ENCODE assay signal across 8 cellular contexts in genomic region chr14:72925815-72926291, GRCh38. TPM values are rescaled to one million over a fixed set of nuclear protein-coding genes. Genes with fewer than 3 reads are reported as not detected.
DNase-seq lines count a peak whose midpoint lies in the region; ATAC-seq and TF ChIP-seq lines count a peak whose summit lies in the region.

No MANE protein-coding gene starts in this region.

- peaks cover 12% of the 10 kb centered on the region; the same call in 1 of the 2 replicates for H3K36me3 ChIP-seq in MG63

- peak overlapping the region; percentile 95 for H3K4me3 Mint-ChIP-seq in osteocyte (ENCODE audit: unreplicated experiment)

- CTCF ChIA-PET in GM10248 (lab: Yijun Ruan, JAX): interaction anchor here (1.2 to 3.7 kb wide), 3 partner anchors 21 to 411 kb away, joined by 5 to 29 read pairs (median 15); no protein-coding TSS in a partner anchor

- TF ChIP-seq CTCF in C4-2B (conservative IDR thresholded peaks at IDR 0.05): no peak
- no peak for TF ChIP-seq CTCF in osteocyte (IDR thresholded peaks at IDR 0.05)
- TF ChIP-seq CTCF in GM10248 (IDR thresholded peaks at IDR 0.05; ENCODE audit: control extremely low read depth, extremely low read depth, low read depth, missing control alignments): no peak

- H3K9me3 Mint-ChIP-seq in osteocyte (ENCODE audit: unreplicated experiment): no peaks in the 10 kb centered on the region

- H3K4me3 ChIP-seq in MG63: peak overlapping the region; percentile 92

- peaks cover 17% of the 10 kb centered on the region for H3K4me1 Mint-ChIP-seq in osteocyte (ENCODE audit: unreplicated experiment)

- no peaks in the 10 kb centered on the region for H3K27me3 ChIP-seq in MG63

- H3K9me3 ChIP-seq in MG63: no peaks in the 10 kb centered on the region

- ATAC-seq in GM21576 (IDR thresholded peaks at IDR 0.05; ENCODE audit: unreplicated experiment): peak; percentile 7

- H3K27me3 Mint-ChIP-seq in osteocyte (ENCODE audit: unreplicated experiment): no peaks in the 10 kb centered on the region

- H3K27ac Mint-ChIP-seq in osteocyte (ENCODE audit: unreplicated experiment): peak overlapping the region; percentile 87

- no peaks in the 10 kb centered on the region for H3K36me3 Mint-ChIP-seq in osteocyte (ENCODE audit: unreplicated experiment)

- DNase-seq in MG63: no peak
- DNase-seq in epithelial cell of prostate (ENCODE audit: low read depth, low spot score): no peak
- no peak for DNase-seq in osteocyte (ENCODE audit: extremely low spot score, unreplicated experiment)
- DNase-seq in GM10248 (ENCODE audit: extremely low spot score): no peak
- no peak for DNase-seq in activated CD4-positive, alpha-beta T cell treated with anti-CD3 and anti-CD28 coated beads, Interleukin-2, amount 50 U/mL, for 48 hours
- no peak for DNase-seq in cortex of kidney (lab: John Stamatoyannopoulos, UW)

- H3K27ac ChIP-seq in C4-2B (peak overlapping the region; percentile 79), epithelial cell of prostate (peak overlapping the region; percentile 78)

- POLR2A ChIA-PET in GM10248 (lab: Yijun Ruan, JAX): no interaction called here

RNA-seq across cellular contexts. Expression of gene DCAF4, which starts 0.4 kb away (rescaled TPM):
- 36.2 and 71.1 TPM in 2 replicates for total RNA-seq in MG63 (2014; rRNA removed; shearing (Covaris generic); ENCODE audit: low replicate concordance)
- 14.3 and 17.5 TPM in 2 replicates for total RNA-seq in osteocyte

RNA-seq across cellular contexts. Expression of gene DPF3, which starts 32.0 kb away (rescaled TPM):
- total RNA-seq in MG63 (2014; rRNA removed; shearing (Covaris generic); ENCODE audit: low replicate concordance): 2.3 and 5.6 TPM in 2 replicates
- 5.3 and 5.8 TPM in 2 replicates for total RNA-seq in osteocyte
